19 cellular contexts compared by ENCODE assay signal in the genomic region with DNA sequence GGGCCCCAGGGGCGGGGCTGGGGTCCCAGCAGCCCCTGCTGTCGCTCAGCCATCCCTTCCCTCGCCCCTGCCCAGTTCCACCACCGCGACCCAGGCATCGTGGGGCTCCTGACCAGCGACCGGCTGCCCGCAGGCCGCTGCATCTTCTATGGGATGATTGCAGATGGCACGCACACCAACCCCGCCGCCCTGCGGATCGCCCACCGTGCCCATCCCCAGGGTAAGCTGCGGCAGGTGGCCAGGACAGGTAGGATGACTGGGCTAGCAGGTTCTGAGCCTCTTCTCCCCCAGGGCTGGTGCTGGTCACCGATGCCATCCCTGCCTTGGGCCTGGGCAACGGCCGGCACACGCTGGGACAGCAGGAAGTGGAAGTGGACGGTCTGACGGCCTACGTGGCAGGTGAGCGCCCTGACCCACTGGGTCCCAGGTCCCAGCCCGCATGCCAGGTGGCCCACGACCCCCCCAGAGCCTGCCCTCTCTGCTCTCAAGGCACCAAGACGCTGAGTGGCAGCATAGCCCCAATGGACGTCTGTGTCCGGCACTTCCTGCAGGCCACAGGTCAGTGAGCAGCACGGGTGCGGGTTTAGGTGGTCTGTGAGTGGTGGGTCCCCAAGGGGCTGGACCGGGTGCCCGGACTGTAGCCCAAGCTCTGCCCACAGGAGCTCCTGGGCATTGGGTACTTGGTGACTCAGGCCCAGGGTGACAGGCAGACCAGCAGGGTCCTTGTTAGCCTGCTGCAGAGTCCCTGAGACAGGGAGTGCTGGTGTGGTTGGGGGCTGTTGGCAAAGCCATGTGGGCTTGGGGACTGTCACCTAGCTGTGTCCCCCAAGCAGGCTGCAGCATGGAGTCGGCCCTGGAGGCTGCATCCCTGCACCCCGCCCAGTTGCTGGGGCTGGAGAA. TPM values are rescaled to one million over a fixed set of nuclear protein-coding genes. Genes with fewer than 3 reads are reported as not detected.
A peak's percentile ranks its signal among the peaks of the same experiment; 100 is the strongest.
DNase-seq lines count a peak whose midpoint lies in the region; ATAC-seq and TF ChIP-seq lines count a peak whose summit lies in the region.
"Had no signal": no experiment of that assay in that cellular context is flagged by ENCODE, and none has a peak within 500 bp of the region (broad histone marks: within the 10 kb centered on the region; RNA-seq: fewer than 3 reads in every experiment).

No MANE protein-coding gene starts in this region.

- H3K4me1 ChIP-seq in right atrium auricular region (peaks cover 0 to 15% of the 10 kb centered on the region in 2 donors), upper lobe of right lung (peaks cover 4% of the 10 kb centered on the region)

- H3K27ac ChIP-seq in right atrium auricular region = no peak overlapping the region
- no peak overlapping the region for H3K27ac ChIP-seq in upper lobe of right lung
- H3K27ac ChIP-seq: A549; BLaER1 treated with 17β-estradiol and CSF1 and Interleukin-3, amounts not matched to agents 10 nM and 100 nM had no signal

- DNase-seq in Right ventricle myocardium inferior (ENCODE audit: missing footprints) (peak; percentile 50), right atrium auricular region (ENCODE audit: low spot score) (no peak), chondrocyte (ENCODE audit: low spot score) (peak; percentile 84), memory B cell (ENCODE audit: low spot score in 2 of 2) (peak; percentile 4 to 18), upper lobe of right lung (peak; percentile 63), NCI-H1417 treated with DMSO at 0.1 percent for 48 hours (lab: John Stamatoyannopoulos, UW) (no peak)
- DNase-seq: DMS79 treated with DMSO at 0.1 percent for 48 hours, NCI-H1105, NCI-H187 treated with DMSO at 0.1 percent for 48 hours, NCI-H446, NCI-H748 treated with DMSO at 0.1 percent for 48 hours, PC-3 had no signal

- H3K27me3 Mint-ChIP-seq in chondrocyte (ENCODE audit: low read depth) = no peaks in the 10 kb centered on the region
- no peaks in the 10 kb centered on the region for H3K27me3 Mint-ChIP-seq in memory B cell
- H3K27me3 Mint-ChIP-seq: IgD-negative memory B cell had no signal

- H3K27me3 ChIP-seq in right atrium auricular region (no peaks in the 10 kb centered on the region), upper lobe of right lung (no peaks in the 10 kb centered on the region)
- H3K27me3 ChIP-seq: BLaER1 treated with 17β-estradiol and CSF1 and Interleukin-3, amounts not matched to agents 10 nM and 100 nM had no signal

- H3K9me3 Mint-ChIP-seq in chondrocyte (ENCODE audit: low read depth) = no peaks in the 10 kb centered on the region
- no peaks in the 10 kb centered on the region for H3K9me3 Mint-ChIP-seq in memory B cell
- H3K9me3 Mint-ChIP-seq: IgD-negative memory B cell had no signal

- no peaks in the 10 kb centered on the region for H3K9me3 ChIP-seq in right atrium auricular region
- no peaks in the 10 kb centered on the region for H3K9me3 ChIP-seq in upper lobe of right lung
- H3K9me3 ChIP-seq: A549; BLaER1 treated with 17β-estradiol and CSF1 and Interleukin-3, amounts not matched to agents 10 nM and 100 nM; HAP-1 had no signal

- H3K4me3 ChIP-seq in right atrium auricular region (no peak overlapping the region), upper lobe of right lung (no peak overlapping the region)
- H3K4me3 ChIP-seq: A549; BLaER1 treated with 17β-estradiol and CSF1 and Interleukin-3, amounts not matched to agents 10 nM and 100 nM; HAP-1 had no signal

- TF ChIP-seq CTCF in right atrium auricular region (IDR thresholded peaks at IDR 0.05) = no peak
- no peak for TF ChIP-seq CTCF in chondrocyte (IDR thresholded peaks at IDR 0.05)
- no peak for TF ChIP-seq CTCF in upper lobe of right lung (IDR thresholded peaks at IDR 0.05)

- no peak overlapping the region for H3K27ac Mint-ChIP-seq in chondrocyte (ENCODE audit: unreplicated experiment)
- peak overlapping the region; percentile 35 for H3K27ac Mint-ChIP-seq in memory B cell

- H3K36me3 Mint-ChIP-seq in chondrocyte (ENCODE audit: low read depth) (peaks cover 6% of the 10 kb centered on the region), memory B cell (peaks cover 17% of the 10 kb centered on the region)

- H3K36me3 ChIP-seq in right atrium auricular region = peaks cover 38% of the 10 kb centered on the region
- H3K36me3 ChIP-seq in upper lobe of right lung = peaks cover 60% of the 10 kb centered on the region

- H3K4me1 Mint-ChIP-seq in chondrocyte (ENCODE audit: low read depth) (peaks cover 15% of the 10 kb centered on the region), memory B cell (peaks cover 19% of the 10 kb centered on the region)

- H3K4me3 Mint-ChIP-seq in chondrocyte (ENCODE audit: unreplicated experiment) = no peak overlapping the region
- no peak overlapping the region for H3K4me3 Mint-ChIP-seq in memory B cell

- intact Hi-C loops in Right ventricle myocardium inferior (cut with DNase I) (no loop called here), upper lobe of right lung (cut with DNase I) (no loop called here)

- ATAC-seq in Right ventricle myocardium inferior = no peak
- ATAC-seq in memory B cell (ENCODE audit: low read depth) = no peak
- no peak for ATAC-seq in upper lobe of right lung
- no peak for ATAC-seq in HG03159 (IDR thresholded peaks at IDR 0.05; ENCODE audit: unreplicated experiment)
- ATAC-seq: A549, PC-3 had no signal

RNA-seq across cellular contexts. Expression of a gene that starts 2.8 kb away (rescaled TPM):
- total RNA-seq in Right ventricle myocardium inferior (not detected), right atrium auricular region (1 to 10 TPM in 1 of 2 donors, not detected in 1; 1.5 TPM), chondrocyte (not detected in 3 replicates), upper lobe of right lung (1.4 TPM)
- total RNA-seq: HT1080, LHCN-M2, PC-3 had no signal

RNA-seq across cellular contexts. Expression of a gene that starts 8.2 kb away (rescaled TPM):
- total RNA-seq in Right ventricle myocardium inferior = 16.2 TPM
- total RNA-seq in right atrium auricular region = 10 to 100 TPM; 10.6 to 12.6 TPM
- total RNA-seq in chondrocyte = 35.4 to 37.0 TPM (median 36.3 TPM) in 3 replicates
- total RNA-seq in upper lobe of right lung = 61.7 TPM

RNA-seq across cellular contexts. Expression of a gene that starts 9.4 kb away (rescaled TPM):
- total RNA-seq in Right ventricle myocardium inferior (47.1 TPM), right atrium auricular region (10 to 100 TPM; 25.0 to 29.5 TPM), chondrocyte (39.2 to 40.6 TPM (median 39.6 TPM) in 3 replicates), upper lobe of right lung (90.9 TPM)

RNA-seq across cellular contexts. Expression of a gene that starts 14.7 kb away (rescaled TPM):
- 137 TPM for total RNA-seq in Right ventricle myocardium inferior
- 100 to 1,000 TPM in 1 of 2 donors, 10 to 100 TPM in 1; 63.7 to 107 TPM for total RNA-seq in right atrium auricular region
- 168 to 200 TPM (median 197 TPM) in 3 replicates for total RNA-seq in chondrocyte
- 298 TPM for total RNA-seq in upper lobe of right lung

RNA-seq across cellular contexts. Expression of a gene that starts 53.5 kb away (rescaled TPM):
- total RNA-seq in Right ventricle myocardium inferior (14.8 TPM), right atrium auricular region (10 to 100 TPM in 1 of 2 donors, 1 to 10 TPM in 1; 9.6 to 10.5 TPM), chondrocyte (17.9 to 19.6 TPM (median 18.7 TPM) in 3 replicates), upper lobe of right lung (43.7 TPM)

Comparison
In these comparisons a context has a peak if more than half of its experiments do, and no peak if none do; other contexts are left out.
1. DNase-seq: peak in Right ventricle myocardium inferior (single experiment), chondrocyte (single experiment), memory B cell (2 of 2) and upper lobe of right lung (single experiment); none in right atrium auricular region (single experiment) and NCI-H1417 treated with DMSO at 0.1 percent for 48 hours (single experiment).